8 cellular contexts compared by ENCODE assay signal in genomic region chr7:2757361-2757903, GRCh38.
DNase-seq lines count a peak whose midpoint lies in the region; ATAC-seq and TF ChIP-seq lines count a peak whose summit lies in the region.

No MANE protein-coding gene starts in this region.

- H3K36me3 ChIP-seq in rectal smooth muscle tissue (ENCODE audit: control insufficient read depth, insufficient read depth, low read length): no peaks in the 10 kb centered on the region

- DNase-seq in DMS53 treated with DMSO at 0.1 percent for 48 hours (lab: John Stamatoyannopoulos, UW; ENCODE audit: unreplicated experiment) (peak; percentile 63), fibroblast of pulmonary artery (ENCODE audit: low read depth) (no peak), HuH-7.5 (ENCODE audit: low spot score) (no peak)
- no peak for DNase-seq in activated CD4-positive, CD25-positive, alpha-beta regulatory T cell (lab: John Stamatoyannopoulos, UW)
- no peak for DNase-seq in activated effector memory CD4-positive, alpha-beta T cell treated with Interleukin-2 at 50 U/mL for 16 hours

- peaks cover 46% of the 10 kb centered on the region for H3K4me1 ChIP-seq in rectal smooth muscle tissue (ENCODE audit: control insufficient read depth, insufficient read depth, low read length)

- peak; percentile 10 for ATAC-seq in HG02852 (IDR thresholded peaks at IDR 0.05; ENCODE audit: unreplicated experiment)

- H3K27ac ChIP-seq in rectal smooth muscle tissue (ENCODE audit: low read depth, low read length): peak overlapping the region; percentile 99

- peak overlapping the region; percentile 20 for H3K4me3 ChIP-seq in fibroblast of pulmonary artery (replicated peaks; ENCODE audit: low read depth, low read length)
- peak overlapping the region; percentile 37 for H3K4me3 ChIP-seq in rectal smooth muscle tissue (ENCODE audit: low read length)

- H3K4me3 Mint-ChIP-seq in T-helper 1 cell treated with Interleukin-12 subunit alpha and Interleukin-12 subunit beta and Interleukin-4 antibody, amounts not matched to agents 30 μg/mL and 1 μg/mL, for 36 hours: peak overlapping the region; percentile 73

- no peaks in the 10 kb centered on the region for H3K27me3 Mint-ChIP-seq in T-helper 1 cell treated with Interleukin-12 subunit alpha and Interleukin-12 subunit beta and Interleukin-4 antibody, amounts not matched to agents 30 μg/mL and 1 μg/mL, for 36 hours (ENCODE audit: low read depth)

- no peak overlapping the region for H3K9ac ChIP-seq in rectal smooth muscle tissue (ENCODE audit: low read length)

- H3K4me1 Mint-ChIP-seq in T-helper 1 cell treated with Interleukin-12 subunit alpha and Interleukin-12 subunit beta and Interleukin-4 antibody, amounts not matched to agents 30 μg/mL and 1 μg/mL, for 36 hours (ENCODE audit: low read depth): peaks cover 46% of the 10 kb centered on the region

- no peaks in the 10 kb centered on the region for H3K27me3 ChIP-seq in rectal smooth muscle tissue (ENCODE audit: control insufficient read depth, insufficient read depth, low read length)

- H3K9me3 Mint-ChIP-seq in T-helper 1 cell treated with Interleukin-12 subunit alpha and Interleukin-12 subunit beta and Interleukin-4 antibody, amounts not matched to agents 30 μg/mL and 1 μg/mL, for 36 hours: peaks cover 9% of the 10 kb centered on the region

- TF ChIP-seq CTCF in fibroblast of pulmonary artery (IDR thresholded peaks at IDR 0.05; ENCODE audit: low read length, missing control alignments): no peak

- peaks cover 19% of the 10 kb centered on the region for H3K36me3 Mint-ChIP-seq in T-helper 1 cell treated with Interleukin-12 subunit alpha and Interleukin-12 subunit beta and Interleukin-4 antibody, amounts not matched to agents 30 μg/mL and 1 μg/mL, for 36 hours (ENCODE audit: low read depth)

- H3K27ac Mint-ChIP-seq in T-helper 1 cell treated with Interleukin-12 subunit alpha and Interleukin-12 subunit beta and Interleukin-4 antibody, amounts not matched to agents 30 μg/mL and 1 μg/mL, for 36 hours: peak overlapping the region; percentile 93
